Comparison of ENCODE assay signal across 8 cellular contexts in genomic region chr16:65117701-65118448, GRCh38. TPM values are rescaled to one million over a fixed set of nuclear protein-coding genes. Genes with fewer than 3 reads are reported as not detected.
A peak's percentile ranks its signal among the peaks of the same experiment; 100 is the strongest.
DNase-seq lines count a peak whose midpoint lies in the region; ATAC-seq, FAIRE-seq and TF ChIP-seq lines count a peak whose summit lies in the region.

No MANE protein-coding gene starts in this region.

- H3K4me1 ChIP-seq in RWPE2 (ENCODE audit: insufficient read depth, poor library complexity, severe bottlenecking), result peaks cover 28% of the 10 kb centered on the region
- no peaks in the 10 kb centered on the region for H3K4me1 ChIP-seq in HepG2 (ENCODE audit: insufficient read depth, low read length)
- peaks cover 0 to 65% (median 41%) of the 10 kb centered on the region in 4 donors for H3K4me1 ChIP-seq in stomach

- ATAC-seq in GM21786 (IDR thresholded peaks at IDR 0.05; ENCODE audit: unreplicated experiment), result peak; percentile 85
- ATAC-seq in RWPE2 (ENCODE audit: low read depth), result peak; percentile 43
- peak; percentile 91 for ATAC-seq in HepG2

- H3K4me2 ChIP-seq in HepG2 (ENCODE audit: low read depth, low read length), result no peak overlapping the region

- POLR2A ChIA-PET in HepG2 (lab: Yijun Ruan, JAX), result no interaction called here

- no peak for TF ChIP-seq POLR2A in HepG2 (IDR thresholded peaks at IDR 0.05; ENCODE audit: insufficient read depth in 1 of 2, low read depth in 2 of 2, low read length in 2 of 2)
- TF ChIP-seq POLR2A in stomach (IDR thresholded peaks at IDR 0.05), result no peak

- in situ Hi-C loops in HepG2 (cut with HindIII; ENCODE audit: extremely low pct_ligation_motif_present, low pct_unique_long_range_greater_than_20kb), result loop anchor here (25.0 kb wide), 2 partner anchors 1656 to 1756 kb away; no protein-coding TSS in a partner anchor

- no peaks in the 10 kb centered on the region for H3K9me3 ChIP-seq in RWPE2 (ENCODE audit: severe bottlenecking)
- no peaks in the 10 kb centered on the region for H3K9me3 ChIP-seq in HepG2 (ENCODE audit: low read length)
- no peaks in the 10 kb centered on the region for H3K9me3 ChIP-seq in stomach

- no peaks in the 10 kb centered on the region for H3K79me2 ChIP-seq in HepG2 (ENCODE audit: insufficient read depth, low read length)

- H3K27ac ChIP-seq in RWPE2 (ENCODE audit: poor library complexity, severe bottlenecking), result peak overlapping the region; percentile 79
- no peak overlapping the region for H3K27ac ChIP-seq in HepG2 (ENCODE audit: extremely low read length, insufficient read depth, low read length)
- H3K27ac ChIP-seq in stomach, result peak overlapping the region in 3 of 5 donors; percentile 24 to 44 (median 43)

- WGBS in HepG2 (ENCODE audit: low lambda C conversion rate), result 4% methylated on average over 10 of the region's 10 CpGs
- WGBS in stomach, 5 donors, result 15 to 24% (median 20%) methylated on average over 10 of the region's 10 CpGs

- H4K20me1 ChIP-seq in HepG2 (ENCODE audit: insufficient read depth, low read length), result no peaks in the 10 kb centered on the region

- CTCF ChIA-PET in HepG2 (lab: Yijun Ruan, JAX; ENCODE audit: low intra/inter-chr PET ratio, low total read pairs), result interaction anchor here (1.3 to 1.6 kb wide), 3 partner anchors 1028 to 1757 kb away, joined by 5 to 14 read pairs (median 6); no protein-coding TSS in a partner anchor

- no peaks in the 10 kb centered on the region for H3K27me3 ChIP-seq in RWPE2 (ENCODE audit: insufficient read depth, poor library complexity, severe bottlenecking)
- H3K27me3 ChIP-seq in HepG2 (ENCODE audit: control insufficient read depth in 1 of 2, insufficient read depth in 2 of 2, low read length in 2 of 2), result peaks cover 1 to 21% of the 10 kb centered on the region in 2 experiments; a peak in 3 of 5 replicates
- H3K27me3 ChIP-seq in stomach, result peaks cover 0 to 35% (median 25%) of the 10 kb centered on the region in 3 donors

- peaks cover 28% of the 10 kb centered on the region for H3K36me3 ChIP-seq in RWPE2 (ENCODE audit: low read depth)
- H3K36me3 ChIP-seq in HepG2 (replicated peaks in 1 of 2; ENCODE audit: control insufficient read depth in 1 of 2, insufficient read depth in 2 of 2, low read length in 2 of 2), result no peaks in the 10 kb centered on the region
- H3K36me3 ChIP-seq in stomach, result no peaks in the 10 kb centered on the region

- intact Hi-C loops in HepG2 (cut with micrococcal nuclease; ENCODE audit: unreplicated experiment), result loop anchor here (1.0 to 10.0 kb wide), 4 partner anchors 643 to 1657 kb away; no protein-coding TSS in a partner anchor
- intact Hi-C loops in stomach (cut with DNase I; ENCODE audit: low total_unique reads), result no loop called here

- no peak overlapping the region for H3K9ac ChIP-seq in HepG2 (ENCODE audit: insufficient read depth, low read depth, low read length)

- peak; percentile 97 for FAIRE-seq in HepG2 (lab: Jason Lieb, UNC)

- DNase-seq in SIG-M5 treated with dmso at 0.1 percent for 504 hours (lab: John Stamatoyannopoulos, UW; ENCODE audit: unreplicated experiment) (peak; percentile 48), SIG-M5 (lab: John Stamatoyannopoulos, UW) (no peak), RWPE2 (ENCODE audit: low spot score) (no peak), dedifferentiated amniotic fluid mesenchymal stem cell (ENCODE audit: extremely low spot score) (peak; percentile 91), HepG2 (ENCODE audit: low spot score) (peak; percentile 59), stomach (peak; percentile 43)

- peak; percentile 90 for TF ChIP-seq CTCF in LNCAP (IDR thresholded peaks at IDR 0.05)
- TF ChIP-seq CTCF in RWPE2 (IDR thresholded peaks at IDR 0.05; ENCODE audit: poor library complexity, severe bottlenecking), result peak; percentile 96
- peak; percentile 90 for TF ChIP-seq CTCF in HepG2 (CRISPR knock-in tag; IDR thresholded peaks at IDR 0.05)
- peak in 5 of 7 experiments; percentile 50 to 87 (median 71) for TF ChIP-seq CTCF in stomach (IDR thresholded peaks at IDR 0.05)

- TF ChIP-seq RAD21 in HepG2 (CRISPR knock-in tag; IDR thresholded peaks at IDR 0.05), result peak; percentile 85

- H2AFZ ChIP-seq in HepG2 (ENCODE audit: low read length), result no peak overlapping the region

- H3K4me3 ChIP-seq in RWPE2 (ENCODE audit: severe bottlenecking) (no peak overlapping the region), HepG2 (replicated peaks in 1 of 3; ENCODE audit: insufficient read depth in 1 of 3, low read depth in 2 of 3, low read length in 3 of 3) (no peak overlapping the region), stomach (no peak overlapping the region)

- no peak for TF ChIP-seq EP300 in HepG2 (IDR thresholded peaks at IDR 0.05; ENCODE audit: low read depth in 2 of 2, low read length in 2 of 2)
- no peak for TF ChIP-seq EP300 in HepG2 (CRISPR knock-in tag; IDR thresholded peaks at IDR 0.05; ENCODE audit: borderline replicate concordance)
- TF ChIP-seq EP300 in stomach (IDR thresholded peaks at IDR 0.05), result no peak

- no TSS peak for BruUV-seq in HepG2 (replicated peaks; lab: Mats Ljungman, UMichigan)

TF ChIP-seq in HepG2, 621 proteins besides CTCF, POLR2A, EP300 and RAD21:
- TF ChIP-seq SRF (IDR thresholded peaks at IDR 0.05; ENCODE audit: low read depth, low read length) (no peak), STAG1 (CRISPR knock-in tag; IDR thresholded peaks at IDR 0.05) (peak; percentile 90), HNF1B (CRISPR knock-in tag; IDR thresholded peaks at IDR 0.05) (peak; percentile 41), XRCC5 (optimal IDR thresholded peaks at IDR 0.05; ENCODE audit: low read length) (peak; percentile 71), SMC3 (IDR thresholded peaks at IDR 0.05; ENCODE audit: low read length) (peak; percentile 90), ZNF556 (CRISPR knock-in tag; IDR thresholded peaks at IDR 0.05; ENCODE audit: borderline replicate concordance) (no peak), KDM2A (CRISPR knock-in tag; IDR thresholded peaks at IDR 0.05; ENCODE audit: borderline replicate concordance, low read depth) (0 out of 2 replicates have a peak, but pooled peaks have one; percentile 31), ZNF501 (CRISPR knock-in tag; IDR thresholded peaks at IDR 0.05) (0 out of 2 replicates have a peak, but pooled peaks have one; percentile 16)

RNA-seq across cellular contexts. Expression of gene CDH11, which starts 4.0 kb away (rescaled TPM):
- not detected in 2 replicates for total RNA-seq in HepG2 (2016; rRNA removed; fragmentation: Illumina TruSeq; extraction: Trizol)
- total RNA-seq in HepG2 (2016; cell fraction: cytosol; rRNA removed; fragmentation: Illumina TruSeq; extraction: Trizol; ENCODE audit: low read depth), result not detected in 2 replicates
- total RNA-seq in HepG2 (2016; cell fraction: insoluble cytoplasmic fraction; rRNA removed; fragmentation: Illumina TruSeq; extraction: Trizol), result not detected in 2 replicates
- not detected in 2 replicates for total RNA-seq in HepG2 (2016; cell fraction: membrane; rRNA removed; fragmentation: Illumina TruSeq; extraction: Trizol)
- not detected in 2 replicates for total RNA-seq in HepG2 (2016; cell fraction: nucleus; rRNA removed; fragmentation: Illumina TruSeq; extraction: Trizol)
- not detected in 2 replicates for polyA plus RNA-seq in HepG2 (2011; rRNA removed)
- polyA plus RNA-seq in HepG2 (2011; cell fraction: cytosol; rRNA removed), result 0.10 TPM in 1 of 2 replicates, not detected in the other
- polyA plus RNA-seq in HepG2 (2011; cell fraction: nucleus; rRNA removed), result not detected in 2 replicates
- not detected in 2 replicates for polyA plus RNA-seq in HepG2 (2012)
- not detected in 2 replicates for polyA plus RNA-seq in HepG2 (2016; cell fraction: cytosol; fragmentation: Illumina TruSeq; extraction: Trizol; ENCODE audit: low read depth)
- polyA plus RNA-seq in HepG2 (2016; cell fraction: insoluble cytoplasmic fraction; fragmentation: Illumina TruSeq; extraction: Trizol; ENCODE audit: low read depth), result not detected in 2 replicates
- polyA plus RNA-seq in HepG2 (2016; cell fraction: membrane; fragmentation: Illumina TruSeq; extraction: Trizol; ENCODE audit: low read depth), result not detected in 2 replicates
- not detected in 2 replicates for polyA plus RNA-seq in HepG2 (2016; cell fraction: nucleus; fragmentation: Illumina TruSeq; extraction: Trizol; ENCODE audit: insufficient read depth, low read depth)
- 0.33 TPM in 1 of 2 replicates, not detected in the other for polyA minus RNA-seq in HepG2 (2011; rRNA and poly(A)+ RNA removed; ENCODE audit: low replicate concordance)
- not detected in 2 replicates for polyA minus RNA-seq in HepG2 (2011; cell fraction: cytosol; rRNA and poly(A)+ RNA removed)
- not detected in 2 replicates for polyA minus RNA-seq in HepG2 (2011; cell fraction: nucleus; rRNA and poly(A)+ RNA removed)
- total RNA-seq in stomach, result 100 to 1,000 TPM in 2 of 5 donors, 10 to 100 TPM in 2, 1 to 10 TPM in 1; 4.1 to 171 (median 81.7) TPM
- 1 to 10 TPM; 2.2 to 6.9 (median 4.9) TPM for polyA plus RNA-seq in stomach

Comparison
In these comparisons a context has a peak if more than half of its experiments do, and no peak if none do; other contexts are left out.
1. DNase-seq: peak in SIG-M5 treated with dmso at 0.1 percent for 504 hours (single experiment), dedifferentiated amniotic fluid mesenchymal stem cell (single experiment), HepG2 (single experiment) and stomach (single experiment); none in SIG-M5 (single experiment) and RWPE2 (single experiment).
2. RNA of gene CDH11, which starts 4.0 kb away (total RNA-seq): 4.1 to 171 TPM in stomach; not detected in HepG2; every median in the first group is over 4 times any median in the second.
3. Peak in every context shown above with its lines, with median percentiles within 50 percentile points of each other: ATAC-seq and CTCF ChIP-seq.